1 cellular context compared by ENCODE assay signal in genomic region chr1:38502772-38503171, GRCh38.
TF ChIP-seq lines count a peak whose summit lies in the region.

No MANE protein-coding gene starts in this region.

TF ChIP-seq in GM23338, 12 proteins besides CTCF, POLR2A, EP300 and RAD21 (continued from another document):
- no peak for TF ChIP-seq ZNF114 (CRISPR knock-in tag; IDR thresholded peaks at IDR 0.05)
- TF ChIP-seq EZH2 (IDR thresholded peaks at IDR 0.05; ENCODE audit: low read depth, unreplicated experiment), result no peak
- no peak for TF ChIP-seq STAT1 (IDR thresholded peaks at IDR 0.05; ENCODE audit: unreplicated experiment)
- TF ChIP-seq ZNF331 (CRISPR knock-in tag; IDR thresholded peaks at IDR 0.05; ENCODE audit: low read depth), result no peak
